Comparison of ENCODE assay signal across 19 cellular contexts in the genomic region with DNA sequence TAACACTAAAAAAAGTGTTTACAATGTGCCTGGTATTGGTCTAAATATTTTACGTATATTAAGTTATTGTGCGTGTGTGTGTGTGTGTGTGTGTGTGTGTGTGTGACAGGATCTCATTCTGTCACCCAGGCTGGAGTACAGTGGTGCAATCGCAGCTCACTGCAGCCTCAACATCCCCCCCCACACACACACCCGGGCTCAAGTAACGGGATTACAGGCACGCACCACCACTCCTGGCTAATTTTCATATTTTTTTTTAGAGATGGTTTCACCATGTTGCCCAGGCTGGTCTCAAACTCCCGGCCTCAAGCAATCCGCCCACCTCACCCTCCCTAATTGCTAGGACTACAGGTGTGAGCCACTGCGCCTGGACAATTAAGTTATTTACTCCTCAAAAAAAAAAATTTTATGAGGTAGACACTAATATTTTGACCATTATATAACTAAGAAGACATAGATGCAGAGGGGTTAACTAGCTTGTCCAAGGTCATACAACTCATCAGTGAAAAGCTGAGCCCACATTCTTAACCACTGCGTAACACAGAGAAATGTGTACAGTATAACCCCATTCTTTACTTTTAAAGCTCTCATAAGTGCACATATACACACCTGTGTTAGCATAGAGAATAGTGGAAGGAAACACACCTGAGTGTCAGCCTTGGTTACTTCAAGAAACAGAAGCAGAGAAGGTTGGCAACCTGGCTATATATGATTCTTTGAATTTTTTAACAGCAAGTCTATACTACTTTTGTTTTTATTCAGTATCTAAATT. TPM values are rescaled to one million over a fixed set of nuclear protein-coding genes. Genes with fewer than 3 reads are reported as not detected.
DNase-seq lines count a peak whose midpoint lies in the region; ATAC-seq, FAIRE-seq and TF ChIP-seq lines count a peak whose summit lies in the region.
"Had no signal": no experiment of that assay in that cellular context is flagged by ENCODE, and none has a peak within 500 bp of the region (broad histone marks: within the 10 kb centered on the region; RNA-seq: fewer than 3 reads in every experiment).

No MANE protein-coding gene starts in this region.

- RAD21 ChIA-PET in GM12878 (lab: Charles Lee; ENCODE audit: unreplicated experiment) = no interaction called here

- SMC1A ChIA-PET in GM12878 (lab: Charles Lee; ENCODE audit: uncharacterized antibody, unreplicated experiment) = interaction anchor here (0.6 kb wide), 1 partner anchor 13 kb away, joined by 3 read pairs; no protein-coding TSS in a partner anchor

- CTCF ChIA-PET in GM12878 (lab: Yijun Ruan, JAX) = no interaction called here

- H3K27me3 ChIP-seq in GM12878 (replicated peaks in 1 of 2; ENCODE audit: control insufficient read depth in 2 of 2, insufficient read depth in 2 of 2, low read length in 1 of 2) = no peaks in the 10 kb centered on the region

- POLR2A ChIA-PET in GM12878 (lab: Charles Lee) = interaction anchor here (0.6 kb wide), 1 partner anchor 529 kb away, joined by 5 read pairs; the partner anchor contains the start of gene HNRNPH3

- H3K79me2 ChIP-seq in GM12878 (ENCODE audit: control insufficient read depth, insufficient read depth, low read length) = no peaks in the 10 kb centered on the region

- H3K9me3 ChIP-seq in GM12878 (replicated peaks; ENCODE audit: control insufficient read depth, insufficient read depth, low read length) = no peaks in the 10 kb centered on the region

- H3K36me3 ChIP-seq in GM12878 (ENCODE audit: control insufficient read depth in 2 of 2, insufficient read depth in 2 of 2, low read length in 1 of 2) = no peaks in the 10 kb centered on the region

- no peak for TF ChIP-seq RAD21 in GM12878 (IDR thresholded peaks at IDR 0.05; ENCODE audit: insufficient read depth, low read depth, low read length)

- DNase-seq in DMS53 treated with DMSO at 0.1 percent for 48 hours (lab: John Stamatoyannopoulos, UW; ENCODE audit: unreplicated experiment) (peak; percentile 24), GM12878 (ENCODE audit: low read depth, low spot score) (no peak), hippocampal formation (lab: John Stamatoyannopoulos, UW) (no peak), NCI-H1105 (lab: John Stamatoyannopoulos, UW) (no peak), NCI-H2107 treated with DMSO at 0.1 percent for 48 hours (lab: John Stamatoyannopoulos, UW; ENCODE audit: unreplicated experiment) (no peak)
- DNase-seq: effector CD4-positive, alpha-beta T cell; islet precursor cell; naive thymus-derived CD4-positive, alpha-beta T cell; NCI-H1092 treated with DMSO at 0.1 percent for 48 hours; NCI-H524; retina; SHP77; stimulated activated CD4-positive, alpha-beta T cell treated with anti-CD3 and anti-CD28 coated beads, Interleukin-4, amount 100 ng/mL, for 1 hour; stimulated activated naive CD4-positive, alpha-beta T cell treated with Interleukin-2 at 50 U/mL for 16 hours had no signal

- no TSS peak for BruUV-seq in GM12878 (replicated peaks; lab: Mats Ljungman, UMichigan)

- TF ChIP-seq CTCF in GM12878 (IDR thresholded peaks at IDR 0.05 in 2 of 3, conservative IDR thresholded peaks at IDR 0.05 in 1 of 3; ENCODE audit: control insufficient read depth in 2 of 3, extremely low read depth in 1 of 3, insufficient read depth in 1 of 3, low read depth in 3 of 3, low read length in 3 of 3) = no peak

- H4K20me1 ChIP-seq in GM12878 (ENCODE audit: control insufficient read depth, insufficient read depth) = no peaks in the 10 kb centered on the region

- ATAC-seq in GM19351 (IDR thresholded peaks at IDR 0.05; ENCODE audit: unreplicated experiment) = peak; percentile 48
- peak; percentile 46 for ATAC-seq in HG02884 (IDR thresholded peaks at IDR 0.05; ENCODE audit: unreplicated experiment)
- ATAC-seq in GM12878 = peak; percentile 21; the same call in 1 of the 3 replicates
- ATAC-seq in GM21528 (IDR thresholded peaks at IDR 0.05; ENCODE audit: low FRiP score, unreplicated experiment) = no peak
- ATAC-seq: naive thymus-derived CD4-positive, alpha-beta T cell had no signal

- no peak for FAIRE-seq in GM12878 (lab: Jason Lieb, UNC)
- FAIRE-seq: astrocyte, TTC549 had no signal

- no peak overlapping the region for H3K27ac ChIP-seq in GM12878 (ENCODE audit: control insufficient read depth, insufficient read depth)

- no peak for TF ChIP-seq POLR2A in GM12878 (IDR thresholded peaks at IDR 0.05; ENCODE audit: low read depth, low read length)

- H3K4me3 ChIP-seq in GM12878 = no peak overlapping the region

- TF ChIP-seq EP300 in GM12878 (IDR thresholded peaks at IDR 0.05; ENCODE audit: borderline replicate concordance in 1 of 2, control insufficient read depth in 1 of 2, low read depth in 2 of 2, low read length in 2 of 2) = no peak

- H3K9ac ChIP-seq in GM12878 (ENCODE audit: control insufficient read depth, insufficient read depth, low read length) = no peak overlapping the region

- no peak overlapping the region for H2AFZ ChIP-seq in GM12878 (ENCODE audit: control insufficient read depth, low read depth, low read length)

- no peaks in the 10 kb centered on the region for H3K4me1 ChIP-seq in GM12878 (ENCODE audit: control insufficient read depth, insufficient read depth, low read length)

- H3K4me2 ChIP-seq in GM12878 (ENCODE audit: control insufficient read depth, insufficient read depth) = no peak overlapping the region

- intact Hi-C loops in GM12878 (cut with micrococcal nuclease; ENCODE audit: unreplicated experiment) = no loop called here

- in situ Hi-C loops in GM12878 (cut with MboI) = no loop called here

- WGBS in GM12878 (ENCODE audit: insufficient coverage, insufficient replicate concordance, low lambda C conversion rate, missing lambda C conversion rate) = 60% methylated on average over 10 of the region's 10 CpGs

TF ChIP-seq in GM12878, 131 proteins besides CTCF, POLR2A, EP300 and RAD21:
- TF ChIP-seq TBL1XR1 (IDR thresholded peaks at IDR 0.05; ENCODE audit: low read depth, low read length) (no peak), CBX3 (IDR thresholded peaks at IDR 0.05; ENCODE audit: borderline replicate concordance, low read depth) (no peak), STAT1 (conservative IDR thresholded peaks at IDR 0.05) (no peak), TCF3 (IDR thresholded peaks at IDR 0.05; ENCODE audit: borderline replicate concordance, insufficient read depth, low read depth, low read length) (no peak)
- TF ChIP-seq, protein P1, sequence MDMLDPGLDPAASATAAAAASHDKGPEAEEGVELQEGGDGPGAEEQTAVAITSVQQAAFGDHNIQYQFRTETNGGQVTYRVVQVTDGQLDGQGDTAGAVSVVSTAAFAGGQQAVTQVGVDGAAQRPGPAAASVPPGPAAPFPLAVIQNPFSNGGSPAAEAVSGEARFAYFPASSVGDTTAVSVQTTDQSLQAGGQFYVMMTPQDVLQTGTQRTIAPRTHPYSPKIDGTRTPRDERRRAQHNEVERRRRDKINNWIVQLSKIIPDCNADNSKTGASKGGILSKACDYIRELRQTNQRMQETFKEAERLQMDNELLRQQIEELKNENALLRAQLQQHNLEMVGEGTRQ (IDR thresholded peaks at IDR 0.05; ENCODE audit: borderline replicate concordance, low read depth, low read length) = no peak

RNA-seq across cellular contexts. Expression of gene DNAJC12, which starts 35.0 kb away (rescaled TPM):
- 8.1 and 8.5 TPM in 2 replicates for total RNA-seq in GM12878 (2013; cell fraction: nucleolus; rRNA removed)
- total RNA-seq in GM12878 (2014; rRNA removed) (1.7 and 1.8 TPM in 2 replicates), GM12878 (2014; rRNA removed; fragmentation: Illumina TruSeq; extraction: Trizol) (2.6 and 2.7 TPM in 2 replicates), GM12878 (2021) (1.2 and 2.1 TPM in 2 replicates)
- 0.34 TPM for polyA plus RNA-seq in GM12878 (2011; ENCODE audit: low read depth)
- polyA plus RNA-seq in GM12878 (2011; rRNA removed) (4.2 and 7.4 TPM in 2 replicates), GM12878 (2014; fragmentation: Illumina TruSeq; extraction: Trizol) (3.5 and 5.9 TPM in 2 replicates), GM12878 (2014; fragmentation: Nextera tagmentation; extraction: Ambion mirVana) (1 to 10 TPM; 3.3 to 4.5 TPM), GM12878 (2014; rRNA removed) (1.1 and 1.2 TPM in 2 replicates), GM12878 (2016; fragmentation: Nextera tagmentation; extraction: Ambion mirVana) (1 to 10 TPM; 2.7 to 4.1 TPM)
- 1.9 and 2.2 TPM in 2 replicates for polyA plus RNA-seq in GM12878 (2011; cell fraction: cytosol; rRNA removed)
- 2.1 and 2.3 TPM in 2 replicates for polyA plus RNA-seq in GM12878 (2011; cell fraction: nucleus; rRNA removed)
- polyA plus RNA-seq in GM12878 (2012) = 0.59 and 0.65 TPM in 2 replicates
- polyA minus RNA-seq in GM12878 (2011; rRNA and poly(A)+ RNA removed) = 0.62 and 0.95 TPM in 2 replicates
- polyA minus RNA-seq in GM12878 (2011; cell fraction: cytosol; rRNA and poly(A)+ RNA removed) = 2.8 TPM in 1 of 2 replicates, not detected in the other
- polyA minus RNA-seq in GM12878 (2011; cell fraction: nucleus; rRNA and poly(A)+ RNA removed) = 0.36 and 0.48 TPM in 2 replicates
